In the genomic region with DNA sequence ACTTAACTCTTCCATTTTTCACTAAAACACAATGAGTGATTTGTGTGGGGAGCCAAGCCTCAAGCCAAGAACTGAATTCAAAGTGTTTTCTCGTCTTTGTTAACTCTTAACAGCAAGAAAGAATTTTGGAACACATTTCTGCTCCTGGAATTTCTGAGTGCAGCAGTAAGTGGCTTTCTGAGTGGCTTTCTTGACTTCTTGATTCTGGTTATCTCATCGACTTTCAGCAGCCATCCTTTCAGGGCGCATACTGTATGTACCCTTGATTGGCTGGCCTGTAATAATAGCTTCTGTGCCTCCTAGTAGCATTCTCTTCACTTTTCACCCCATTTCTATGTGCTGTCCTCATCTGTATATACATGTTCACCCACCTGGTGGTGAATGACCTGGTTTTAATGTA, we compare ENCODE assay signal across 8 cellular contexts.
"Had no signal": no experiment of that assay in that cellular context is flagged by ENCODE, and none has a peak within 500 bp of the region (broad histone marks: within the 10 kb centered on the region; RNA-seq: fewer than 3 reads in every experiment).

No MANE protein-coding gene starts in this region.

- H3K36me3 ChIP-seq: HAP-1 had no signal

- H3K4me3 ChIP-seq: GM23248, HAP-1 had no signal

- DNase-seq: GM23248, GOT3, H7, HFFc6 had no signal

- H3K9me3 ChIP-seq: HAP-1 had no signal

- ATAC-seq: HCT116, HepG2 had no signal

- H3K27ac ChIP-seq: GM23248, HL-60 had no signal
